Comparison of ENCODE assay signal across 8 cellular contexts in genomic region chr2:180980185-180980942, GRCh38. TPM values are rescaled to one million over a fixed set of nuclear protein-coding genes. Genes with fewer than 3 reads are reported as not detected.
DNase-seq lines count a peak whose midpoint lies in the region; ATAC-seq and TF ChIP-seq lines count a peak whose summit lies in the region.

TSS of gene UBE2E3 (plus strand) at chr2:180980605. CDS start at chr2:180982043, 1,438 bp downstream.

- H3K27me3 ChIP-seq in SU-DHL-6 (ENCODE audit: low read length) = no peaks in the 10 kb centered on the region
- H3K27me3 ChIP-seq in parathyroid adenoma (ENCODE audit: control insufficient read depth, insufficient read depth, low read length) = no peaks in the 10 kb centered on the region
- no peaks in the 10 kb centered on the region for H3K27me3 ChIP-seq in tibial artery

- DNase-seq in LHCN-M2 (ENCODE audit: low read depth) = peak; percentile 80
- DNase-seq in activated naive CD8-positive, alpha-beta T cell treated with anti-CD3 and anti-CD28 coated beads, Interleukin-2, amount 10 ng/mL, durations not matched to agents 7 days and 5 days = peak; percentile 87
- DNase-seq in Right ventricle myocardium inferior (ENCODE audit: missing footprints) = peak; percentile 86
- DNase-seq in tibial artery = peak; percentile 68 to 91

- H3K79me2 ChIP-seq in SU-DHL-6 (ENCODE audit: insufficient read depth, low read length) (peaks cover 17% of the 10 kb centered on the region; the same call in 1 of the 2 replicates), parathyroid adenoma (no peaks in the 10 kb centered on the region)

- H3K4me2 ChIP-seq in SU-DHL-6 (ENCODE audit: low read depth, low read length, poor library complexity, severe bottlenecking) (peak within 1 kb of the TSS; percentile 71), parathyroid adenoma (ENCODE audit: low read length) (peak within 1 kb of the TSS; percentile 92)

- ATAC-seq in GM21825 (IDR thresholded peaks at IDR 0.05; ENCODE audit: unreplicated experiment) (peak; percentile 77), Right ventricle myocardium inferior (peak; percentile 95)
- ATAC-seq in activated naive CD8-positive, alpha-beta T cell treated with anti-CD3 and anti-CD28 coated beads, Interleukin-2, amount 10 ng/mL, durations not matched to agents 7 days and 5 days (ENCODE audit: low read depth) = peak; percentile 86

- TF ChIP-seq CTCF in SU-DHL-6 (IDR thresholded peaks at IDR 0.05; ENCODE audit: insufficient read depth, low read length, poor library complexity, severe bottlenecking) (peak; percentile 39), parathyroid adenoma (IDR thresholded peaks at IDR 0.05) (peak; percentile 63), tibial artery (IDR thresholded peaks at IDR 0.05) (peak; percentile 59 to 76)

- H3K36me3 ChIP-seq in ES-I3 (ENCODE audit: insufficient read depth, low read length) (no peaks in the 10 kb centered on the region), SU-DHL-6 (ENCODE audit: low read length) (peaks cover 28% of the 10 kb centered on the region), parathyroid adenoma (ENCODE audit: control insufficient read depth, insufficient read depth, low read length) (no peaks in the 10 kb centered on the region), tibial artery (no peaks in the 10 kb centered on the region)

- H3K9me3 Mint-ChIP-seq in activated naive CD8-positive, alpha-beta T cell treated with anti-CD3 and anti-CD28 coated beads, Interleukin-2, amount 10 ng/mL, durations not matched to agents 7 days and 5 days = no peaks in the 10 kb centered on the region

- H2AFZ ChIP-seq in SU-DHL-6 (ENCODE audit: low read depth, low read length, severe bottlenecking) = peak within 1 kb of the TSS; percentile 93
- peak within 1 kb of the TSS; percentile 99 for H2AFZ ChIP-seq in parathyroid adenoma

- peak within 1 kb of the TSS; percentile 97 for H3K4me3 Mint-ChIP-seq in activated naive CD8-positive, alpha-beta T cell treated with anti-CD3 and anti-CD28 coated beads, Interleukin-2, amount 10 ng/mL, durations not matched to agents 7 days and 5 days

- H3K27me3 Mint-ChIP-seq in activated naive CD8-positive, alpha-beta T cell treated with anti-CD3 and anti-CD28 coated beads, Interleukin-2, amount 10 ng/mL, durations not matched to agents 7 days and 5 days = peaks cover 26% of the 10 kb centered on the region

- peak within 1 kb of the TSS; percentile 8 for H3K27ac ChIP-seq in SU-DHL-6 (ENCODE audit: low read depth, low read length)
- peak within 1 kb of the TSS; percentile 84 for H3K27ac ChIP-seq in parathyroid adenoma
- H3K27ac ChIP-seq in tibial artery = peak within 1 kb of the TSS; percentile 95 to 97

- no peaks in the 10 kb centered on the region for H4K20me1 ChIP-seq in SU-DHL-6 (ENCODE audit: low read depth, low read length)

- H3F3A ChIP-seq in SU-DHL-6 (ENCODE audit: insufficient read depth) = peaks cover 29% of the 10 kb centered on the region

- peaks cover 29% of the 10 kb centered on the region for H3K4me1 ChIP-seq in ES-I3 (ENCODE audit: insufficient read depth, low read length)
- peaks cover 25% of the 10 kb centered on the region for H3K4me1 ChIP-seq in parathyroid adenoma
- H3K4me1 ChIP-seq in tibial artery = peaks cover 0 to 51% (median 23%) of the 10 kb centered on the region in 4 donors

- peak within 1 kb of the TSS; percentile 95 for H3K27ac Mint-ChIP-seq in activated naive CD8-positive, alpha-beta T cell treated with anti-CD3 and anti-CD28 coated beads, Interleukin-2, amount 10 ng/mL, durations not matched to agents 7 days and 5 days

- H3K9ac ChIP-seq in ES-I3 (ENCODE audit: low read depth, low read length) (peak within 1 kb of the TSS; percentile 96), SU-DHL-6 (ENCODE audit: low read length) (peak within 1 kb of the TSS; percentile 74), parathyroid adenoma (peak within 1 kb of the TSS; percentile 54)

- H3K9me2 ChIP-seq in SU-DHL-6 (replicated peaks; ENCODE audit: insufficient read depth, low read length) = no peaks in the 10 kb centered on the region

- intact Hi-C loops in Right ventricle myocardium inferior (cut with DNase I) = loop anchor here (10.0 kb wide), 1 partner anchor 914 kb away; the partner anchor contains the start of gene ITPRID2
- intact Hi-C loops in tibial artery (cut with DNase I; ENCODE audit: low total_unique reads) = no loop called here

- H3K4me1 Mint-ChIP-seq in activated naive CD8-positive, alpha-beta T cell treated with anti-CD3 and anti-CD28 coated beads, Interleukin-2, amount 10 ng/mL, durations not matched to agents 7 days and 5 days = peaks cover 32% of the 10 kb centered on the region

- H3K36me3 Mint-ChIP-seq in activated naive CD8-positive, alpha-beta T cell treated with anti-CD3 and anti-CD28 coated beads, Interleukin-2, amount 10 ng/mL, durations not matched to agents 7 days and 5 days = peaks cover 3% of the 10 kb centered on the region

- H3K9me3 ChIP-seq in ES-I3 (ENCODE audit: control insufficient read depth, insufficient read depth, low read length) (no peaks in the 10 kb centered on the region), SU-DHL-6 (ENCODE audit: insufficient read depth, low read length) (no peaks in the 10 kb centered on the region), parathyroid adenoma (ENCODE audit: control insufficient read depth, low read length) (no peaks in the 10 kb centered on the region), tibial artery (no peaks in the 10 kb centered on the region)

- peak within 1 kb of the TSS; percentile 78 for H3K4me3 ChIP-seq in SU-DHL-6 (ENCODE audit: insufficient read depth, low read length, poor library complexity, severe bottlenecking)
- H3K4me3 ChIP-seq in parathyroid adenoma (ENCODE audit: low read depth, low read length) = peak within 1 kb of the TSS; percentile 83
- H3K4me3 ChIP-seq in tibial artery = peak within 1 kb of the TSS; percentile 71 to 80

- POLR2A ChIA-PET in activated naive CD8-positive, alpha-beta T cell treated with anti-CD3 and anti-CD28 coated beads, Interleukin-2, amount 10 ng/mL, durations not matched to agents 7 days and 5 days (lab: Charles Lee) = interaction anchor here (0.7 to 1.8 kb wide), 6 partner anchors 8 to 911 kb away, joined by 3 to 7 read pairs (median 3); partner anchors contain the start of gene ITPRID2

RNA-seq across cellular contexts. Expression of gene UBE2E3, which starts in this region (rescaled TPM):
- 181 and 197 TPM in 2 replicates for total RNA-seq in LHCN-M2 (2014; rRNA removed)
- 114 TPM for polyA plus RNA-seq in LHCN-M2 (2012)
- total RNA-seq in activated naive CD8-positive, alpha-beta T cell treated with anti-CD3 and anti-CD28 coated beads, Interleukin-2, amount 10 ng/mL, durations not matched to agents 7 days and 5 days = 10 to 100 TPM; 22.0 to 28.8 TPM
- total RNA-seq in Right ventricle myocardium inferior = 48.4 TPM

Comparison
In these comparisons a context has a peak if more than half of its experiments do, and no peak if none do; other contexts are left out.
1. Peak in every context shown above with its lines: DNase-seq, ATAC-seq, H3K4me3 ChIP-seq and H3K27ac ChIP-seq.
2. H3K27ac ChIP-seq: peak in every context shown above with its lines; median percentile 96 in tibial artery; 84 in parathyroid adenoma; 8 in SU-DHL-6.